In the genomic region with DNA sequence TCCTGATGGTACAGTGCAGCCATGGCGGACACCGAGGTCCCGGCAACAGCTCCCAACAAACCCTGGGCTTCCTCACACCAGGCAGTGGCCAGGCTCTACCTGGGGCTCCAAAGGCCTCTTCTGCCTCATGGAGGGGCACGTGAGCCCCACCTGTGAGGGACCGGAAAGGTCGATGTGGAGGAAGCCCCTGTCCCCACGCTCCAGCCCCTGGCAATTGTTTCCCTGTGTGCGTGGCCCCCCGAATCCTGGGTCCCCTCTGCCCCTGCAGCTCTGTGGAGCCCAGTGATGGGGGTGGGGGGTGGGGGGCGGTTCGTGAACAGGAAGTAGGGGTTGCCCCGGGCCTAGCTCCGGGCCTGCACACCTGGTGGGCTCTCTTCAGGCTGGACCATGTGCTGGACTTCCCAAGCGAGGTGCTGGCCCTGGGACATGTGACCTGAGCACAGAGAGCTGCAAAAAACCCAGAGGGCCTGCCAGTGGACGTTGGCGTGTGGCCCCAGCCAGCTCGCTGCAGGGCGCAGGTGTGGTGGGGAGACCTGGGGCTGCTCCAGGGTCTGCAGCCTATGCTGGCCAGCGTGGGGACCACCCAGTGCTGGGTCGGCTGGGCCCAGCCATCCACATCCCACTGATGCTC, we compare ENCODE assay signal across 14 cellular contexts.
"Had no signal": no experiment of that assay in that cellular context is flagged by ENCODE, and none has a peak within 500 bp of the region (broad histone marks: within the 10 kb centered on the region; RNA-seq: fewer than 3 reads in every experiment).

No MANE protein-coding gene starts in this region.

- H3K27ac Mint-ChIP-seq: activated naive CD8-positive, alpha-beta T cell treated with anti-CD3 and anti-CD28 coated beads, Interleukin-2, amount 50 U/mL, for 24 hours had no signal

- H3K9me3 Mint-ChIP-seq: natural killer cell treated with Interleukin-12 subunit alpha and Interleukin-12 subunit beta and Interleukin-15 and Interleukin-18, amount 100 ng/mL, for 72 hours; T-helper 2 cell treated with Interferon-gamma antibody and Interleukin-4, amounts not matched to agents 5 μg/mL and 100 μg/mL, for 36 hours had no signal

- H3K4me3 ChIP-seq: dorsolateral prefrontal cortex, prostate gland, smooth muscle cell, uterus had no signal

- H3K9me3 ChIP-seq: prostate gland, uterus had no signal

- H3K36me3 ChIP-seq: prostate gland, uterus had no signal

- H3K27me3 ChIP-seq: dorsolateral prefrontal cortex, uterus had no signal

- H3K4me3 Mint-ChIP-seq: activated naive CD8-positive, alpha-beta T cell treated with anti-CD3 and anti-CD28 coated beads, Interleukin-2, amount 50 U/mL, for 24 hours; natural killer cell treated with Interleukin-12 subunit alpha and Interleukin-12 subunit beta and Interleukin-15 and Interleukin-18, amount 100 ng/mL, for 72 hours; T-helper 2 cell treated with Interferon-gamma antibody and Interleukin-4, amounts not matched to agents 5 μg/mL and 100 μg/mL, for 36 hours had no signal

- H3K27me3 Mint-ChIP-seq: activated naive CD8-positive, alpha-beta T cell treated with anti-CD3 and anti-CD28 coated beads, Interleukin-2, amount 50 U/mL, for 24 hours; natural killer cell treated with Interleukin-12 subunit alpha and Interleukin-12 subunit beta and Interleukin-15 and Interleukin-18, amount 100 ng/mL, for 72 hours had no signal

- H3K27ac ChIP-seq: prostate gland, uterus had no signal

- ATAC-seq: activated naive CD8-positive, alpha-beta T cell treated with anti-CD3 and anti-CD28 coated beads, Interleukin-2, amount 50 U/mL, for 24 hours; esophagus mucosa; left ventricle myocardium superior; natural killer cell treated with Interleukin-12 subunit alpha and Interleukin-12 subunit beta and Interleukin-15 and Interleukin-18, amount 100 ng/mL, for 72 hours; right cardiac atrium had no signal

- H3K36me3 Mint-ChIP-seq: natural killer cell treated with Interleukin-12 subunit alpha and Interleukin-12 subunit beta and Interleukin-15 and Interleukin-18, amount 100 ng/mL, for 72 hours had no signal

- DNase-seq: activated CD4-positive, alpha-beta T cell treated with anti-CD3 and anti-CD28 coated beads, Interleukin-2, amount 50 U/mL, for 1 hour; activated gamma-delta T cell treated with Interleukin-2 at 50 U/mL for 16 hours; activated naive CD8-positive, alpha-beta T cell treated with anti-CD3 and anti-CD28 coated beads, Interleukin-2, amount 50 U/mL, for 24 hours; aorta; left ventricle myocardium superior; nucleus accumbens had no signal
